In genomic region chr16:29605593-29606205, GRCh38 we compare ENCODE assay signal across 8 cellular contexts. TPM values are rescaled to one million over a fixed set of nuclear protein-coding genes. Genes with fewer than 3 reads are reported as not detected.
DNase-seq lines count a peak whose midpoint lies in the region; ATAC-seq and TF ChIP-seq lines count a peak whose summit lies in the region.
"Not testable (repeated sequence)": the region's sequence is repeated elsewhere in the genome, so short reads cannot be mapped to it uniquely, and the experiment has no call there.
"Had no signal": no experiment of that assay in that cellular context is flagged by ENCODE, and none has a peak within 500 bp of the region (broad histone marks: within the 10 kb centered on the region; RNA-seq: fewer than 3 reads in every experiment).

No MANE protein-coding gene starts in this region.

- H3K4me1 ChIP-seq in colonic mucosa, result not testable (repeated sequence)
- H3K4me1 ChIP-seq in right atrium auricular region (peaks cover 0 to 55% of the 10 kb centered on the region in 2 donors), psoas muscle (peaks cover 33% of the 10 kb centered on the region)

- not testable (repeated sequence) for ATAC-seq in activated CD8-positive, alpha-beta memory T cell treated with anti-CD3 and anti-CD28 coated beads, Interleukin-2, amount 10 ng/mL, durations not matched to agents 7 days and 5 days; psoas muscle

- not testable (repeated sequence) for H3K9me3 Mint-ChIP-seq in activated CD8-positive, alpha-beta memory T cell treated with anti-CD3 and anti-CD28 coated beads, Interleukin-2, amount 10 ng/mL, durations not matched to agents 7 days and 5 days (ENCODE audit: low read depth); mesothelial cell of epicardium

- not testable (repeated sequence) for DNase-seq in RWPE1 (ENCODE audit: low spot score); activated CD8-positive, alpha-beta memory T cell treated with anti-CD3 and anti-CD28 coated beads, Interleukin-2, amount 10 ng/mL, durations not matched to agents 7 days and 5 days; right atrium auricular region (ENCODE audit: low spot score); mesothelial cell of epicardium (ENCODE audit: low spot score in 2 of 2, unreplicated experiment in 2 of 2); psoas muscle
- peak; percentile 11 for DNase-seq in colonic mucosa

- H3K4me3 Mint-ChIP-seq in activated CD8-positive, alpha-beta memory T cell treated with anti-CD3 and anti-CD28 coated beads, Interleukin-2, amount 10 ng/mL, durations not matched to agents 7 days and 5 days; mesothelial cell of epicardium: not testable (repeated sequence)

- H3K27me3 ChIP-seq in colonic mucosa; right atrium auricular region; psoas muscle (ENCODE audit: insufficient read depth in 3 of 3, low read length in 2 of 3): not testable (repeated sequence)

- H3K4me3 ChIP-seq in colonic mucosa, right atrium auricular region, psoas muscle: not testable (repeated sequence)

- H3K27ac ChIP-seq in C4-2B (0 out of 2 replicates have a peak overlapping the region, but pooled peaks have one; percentile 6), RWPE1 (peak overlapping the region; percentile 76), right atrium auricular region (peak overlapping the region; percentile 70 to 87), psoas muscle (peak overlapping the region; percentile 85)
- H3K27ac ChIP-seq in colonic mucosa, result not testable (repeated sequence)

- H3K27me3 Mint-ChIP-seq in activated CD8-positive, alpha-beta memory T cell treated with anti-CD3 and anti-CD28 coated beads, Interleukin-2, amount 10 ng/mL, durations not matched to agents 7 days and 5 days; mesothelial cell of epicardium (ENCODE audit: low read depth): not testable (repeated sequence)

- not testable (repeated sequence) for H3K9ac ChIP-seq in colonic mucosa (ENCODE audit: low read depth in 2 of 2, low read length in 2 of 2)

- H3K4me1 Mint-ChIP-seq in activated CD8-positive, alpha-beta memory T cell treated with anti-CD3 and anti-CD28 coated beads, Interleukin-2, amount 10 ng/mL, durations not matched to agents 7 days and 5 days, result peaks cover 66% of the 10 kb centered on the region
- H3K4me1 Mint-ChIP-seq in mesothelial cell of epicardium, result peaks cover 46% of the 10 kb centered on the region

- H3K36me3 ChIP-seq in colonic mucosa; right atrium auricular region; psoas muscle (ENCODE audit: insufficient read depth in 1 of 2, low read depth in 1 of 2): not testable (repeated sequence)

- H3K27ac Mint-ChIP-seq in activated CD8-positive, alpha-beta memory T cell treated with anti-CD3 and anti-CD28 coated beads, Interleukin-2, amount 10 ng/mL, durations not matched to agents 7 days and 5 days, result peak overlapping the region; percentile 49
- peak overlapping the region; percentile 43 for H3K27ac Mint-ChIP-seq in mesothelial cell of epicardium

- TF ChIP-seq CTCF in C4-2B (conservative IDR thresholded peaks at IDR 0.05); RWPE1 (conservative IDR thresholded peaks at IDR 0.05; ENCODE audit: low read depth); colonic mucosa (IDR thresholded peaks at IDR 0.05); right atrium auricular region (IDR thresholded peaks at IDR 0.05); mesothelial cell of epicardium (IDR thresholded peaks at IDR 0.05; ENCODE audit: unreplicated experiment); psoas muscle (IDR thresholded peaks at IDR 0.05): not testable (repeated sequence)

- WGBS in psoas muscle, 3 donors, result 63 to 87% (median 71%) methylated on average over 15 to 16 of the region's 16 CpGs

- not testable (repeated sequence) for H3K9me3 ChIP-seq in colonic mucosa, right atrium auricular region, psoas muscle

- POLR2A ChIA-PET in RWPE1 (lab: Yijun Ruan, JAX; ENCODE audit: low non-redundant PET), result not testable (repeated sequence)

- peaks cover 12% of the 10 kb centered on the region for H3K36me3 Mint-ChIP-seq in activated CD8-positive, alpha-beta memory T cell treated with anti-CD3 and anti-CD28 coated beads, Interleukin-2, amount 10 ng/mL, durations not matched to agents 7 days and 5 days
- H3K36me3 Mint-ChIP-seq in mesothelial cell of epicardium, result not testable (repeated sequence)

- intact Hi-C loops in colonic mucosa (cut with DNase I); psoas muscle (cut with DNase I): not testable (repeated sequence)

- CTCF ChIA-PET in RWPE1 (lab: Yijun Ruan, JAX); activated CD8-positive, alpha-beta memory T cell treated with anti-CD3 and anti-CD28 coated beads, Interleukin-2, amount 10 ng/mL, durations not matched to agents 7 days and 5 days (lab: Charles Lee): not testable (repeated sequence)

RNA-seq across cellular contexts. Expression of gene SPN, which starts 57.3 kb away (rescaled TPM):
- 100 to 1,000 TPM; 329 to 351 TPM for total RNA-seq in activated CD8-positive, alpha-beta memory T cell treated with anti-CD3 and anti-CD28 coated beads, Interleukin-2, amount 10 ng/mL, durations not matched to agents 7 days and 5 days
- total RNA-seq in colonic mucosa (1 to 10 TPM; 2.3 to 3.7 TPM), right atrium auricular region (1 to 10 TPM; 3.7 to 4.5 TPM), mesothelial cell of epicardium (0.38 to 0.63 TPM (median 0.57 TPM) in 3 replicates), psoas muscle (1 to 10 TPM in 1 of 4 donors, under 1 TPM in 3; 0.54 to 1.5 (median 0.65) TPM)
- polyA plus RNA-seq in psoas muscle, result under 1 TPM; 0.13 to 0.25 (median 0.22) TPM
- total RNA-seq: A673 had no signal

Comparison
In these comparisons a context has a peak if more than half of its experiments do, and no peak if none do; other contexts are left out.
1. RNA of gene SPN, which starts 57.3 kb away (total RNA-seq): 329 to 351 TPM in activated CD8-positive, alpha-beta memory T cell treated with anti-CD3 and anti-CD28 coated beads, Interleukin-2, amount 10 ng/mL, durations not matched to agents 7 days and 5 days; 3.7 to 4.5 TPM in right atrium auricular region, 2.3 to 3.7 TPM in colonic mucosa, 0.54 to 1.5 TPM in psoas muscle and 0.38 to 0.63 TPM in mesothelial cell of epicardium; every median in the first group is over 10 times any median in the second.